In the genomic region with DNA sequence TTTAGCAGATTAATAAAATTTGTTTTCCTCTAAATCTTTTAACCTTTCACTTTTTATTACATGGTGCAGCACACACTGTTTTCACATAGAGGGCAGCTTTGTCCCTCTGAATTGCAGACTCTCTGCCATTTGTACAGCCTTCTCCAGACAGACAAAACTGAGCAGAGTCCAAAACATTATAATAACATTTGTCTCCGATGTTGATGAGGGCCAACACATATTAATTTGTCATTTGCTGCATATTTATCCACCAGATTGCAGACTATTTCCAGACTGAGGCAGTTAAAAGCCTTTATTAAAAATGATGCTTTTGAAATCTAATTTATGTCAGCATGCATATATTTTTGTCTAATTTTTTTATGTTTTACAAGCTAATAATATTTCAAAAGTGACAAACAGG, we compare ENCODE assay signal across 12 cellular contexts.
DNase-seq lines count a peak whose midpoint lies in the region; ATAC-seq, FAIRE-seq and TF ChIP-seq lines count a peak whose summit lies in the region.
"Had no signal": no experiment of that assay in that cellular context is flagged by ENCODE, and none has a peak within 500 bp of the region (broad histone marks: within the 10 kb centered on the region; RNA-seq: fewer than 3 reads in every experiment).

No MANE protein-coding gene starts in this region.

- no peaks in the 10 kb centered on the region for H3K4me1 ChIP-seq in left ventricle myocardium inferior
- no peaks in the 10 kb centered on the region for H3K4me1 ChIP-seq in CD8-positive, alpha-beta T cell (ENCODE audit: insufficient read depth, low read length)
- H3K4me1 ChIP-seq: BLaER1 had no signal

- H3K9me3 Mint-ChIP-seq in type B pancreatic cell, result peaks cover 6% of the 10 kb centered on the region
- no peaks in the 10 kb centered on the region for H3K9me3 Mint-ChIP-seq in CD8-positive, alpha-beta T cell
- H3K9me3 Mint-ChIP-seq in natural killer cell, result peaks cover 3 to 4% of the 10 kb centered on the region in 2 donors

- DNase-seq in left ventricle myocardium inferior (no peak), Right ventricle myocardium superior (no peak), SK-N-DZ (ENCODE audit: low spot score) (peak; percentile 39), frontal cortex (ENCODE audit: low spot score in 2 of 2) (peak in 1 of 2 donors; percentile 6), type B pancreatic cell (ENCODE audit: extremely low spot score, unreplicated experiment) (no peak), natural killer cell (no peak)
- no peak for DNase-seq in stimulated activated CD4-positive, alpha-beta T cell treated with anti-CD3 and anti-CD28 coated beads, Interleukin-4, amount 100 ng/mL, for 24 hours
- DNase-seq in CD8-positive, alpha-beta T cell, result no peak
- DNase-seq: T-cell had no signal

- no peak overlapping the region for H3K27ac ChIP-seq in left ventricle myocardium inferior (replicated peaks)
- no peak overlapping the region for H3K27ac ChIP-seq in CD8-positive, alpha-beta T cell (ENCODE audit: low read depth, low read length)
- H3K27ac ChIP-seq: BLaER1, neutrophil had no signal

- H3K9me3 ChIP-seq in left ventricle myocardium inferior (replicated peaks), result no peaks in the 10 kb centered on the region
- H3K9me3 ChIP-seq in CD8-positive, alpha-beta T cell (ENCODE audit: low read length), result no peaks in the 10 kb centered on the region
- H3K9me3 ChIP-seq: BLaER1, neutrophil had no signal

- H3K4me1 Mint-ChIP-seq in type B pancreatic cell (ENCODE audit: unreplicated experiment) (no peaks in the 10 kb centered on the region), natural killer cell (no peaks in the 10 kb centered on the region)
- no peaks in the 10 kb centered on the region for H3K4me1 Mint-ChIP-seq in CD8-positive, alpha-beta T cell (ENCODE audit: low read depth)
- H3K4me1 Mint-ChIP-seq: T-cell had no signal

- intact Hi-C loops in left ventricle myocardium inferior (cut with micrococcal nuclease) (no loop called here), Right ventricle myocardium superior (cut with DNase I) (no loop called here), natural killer cell (cut with micrococcal nuclease) (no loop called here)
- intact Hi-C loops in CD8-positive, alpha-beta T cell (cut with DNase I, micrococcal nuclease), result no loop called here

- FAIRE-seq in frontal cortex (lab: Jason Lieb, UNC), result peak; percentile 8
- FAIRE-seq: K562 had no signal

- H3K27me3 Mint-ChIP-seq in type B pancreatic cell, result no peaks in the 10 kb centered on the region
- H3K27me3 Mint-ChIP-seq in CD8-positive, alpha-beta T cell (ENCODE audit: low read depth), result no peaks in the 10 kb centered on the region
- no peaks in the 10 kb centered on the region for H3K27me3 Mint-ChIP-seq in natural killer cell (ENCODE audit: low read depth in 2 of 2)
- H3K27me3 Mint-ChIP-seq: T-cell had no signal

- CTCF ChIA-PET in CD8-positive, alpha-beta T cell (lab: Charles Lee), result no interaction called here

- no peaks in the 10 kb centered on the region for H3K27me3 ChIP-seq in left ventricle myocardium inferior (ENCODE audit: low read depth)
- H3K27me3 ChIP-seq in CD8-positive, alpha-beta T cell (ENCODE audit: insufficient read depth, low read length), result no peaks in the 10 kb centered on the region
- H3K27me3 ChIP-seq: BLaER1, neutrophil had no signal

- H3K36me3 ChIP-seq in left ventricle myocardium inferior, result no peaks in the 10 kb centered on the region
- H3K36me3 ChIP-seq in CD8-positive, alpha-beta T cell (ENCODE audit: insufficient read depth, low read length), result no peaks in the 10 kb centered on the region
- H3K36me3 ChIP-seq: BLaER1, neutrophil had no signal

- H3K36me3 Mint-ChIP-seq in type B pancreatic cell, result no peaks in the 10 kb centered on the region
- H3K36me3 Mint-ChIP-seq in CD8-positive, alpha-beta T cell, result no peaks in the 10 kb centered on the region
- no peaks in the 10 kb centered on the region for H3K36me3 Mint-ChIP-seq in natural killer cell
- H3K36me3 Mint-ChIP-seq: T-cell had no signal

- no peak overlapping the region for H3K27ac Mint-ChIP-seq in type B pancreatic cell
- H3K27ac Mint-ChIP-seq in CD8-positive, alpha-beta T cell, result no peak overlapping the region
- no peak overlapping the region for H3K27ac Mint-ChIP-seq in natural killer cell
- H3K27ac Mint-ChIP-seq: T-cell had no signal

- H3K4me3 ChIP-seq in left ventricle myocardium inferior, result no peak overlapping the region
- no peak overlapping the region for H3K4me3 ChIP-seq in CD8-positive, alpha-beta T cell (ENCODE audit: low read depth, low read length)
- H3K4me3 ChIP-seq: BLaER1, K562 had no signal

- peak; percentile 46 for TF ChIP-seq CTCF in left ventricle myocardium inferior (IDR thresholded peaks at IDR 0.05; ENCODE audit: borderline replicate concordance)
- TF ChIP-seq CTCF in type B pancreatic cell (conservative IDR thresholded peaks at IDR 0.05), result peak; percentile 72
- TF ChIP-seq CTCF in CD8-positive, alpha-beta T cell (IDR thresholded peaks at IDR 0.05), result no peak
- TF ChIP-seq CTCF in natural killer cell (IDR thresholded peaks at IDR 0.05), result no peak

- ATAC-seq in Right ventricle myocardium superior (ENCODE audit: poor library complexity) (no peak), natural killer cell (no peak)
- no peak for ATAC-seq in CD8-positive, alpha-beta T cell
- ATAC-seq: K562, T-cell had no signal

- POLR2A ChIA-PET in CD8-positive, alpha-beta T cell (lab: Charles Lee), result no interaction called here

- no peak overlapping the region for H3K4me3 Mint-ChIP-seq in type B pancreatic cell
- no peak overlapping the region for H3K4me3 Mint-ChIP-seq in CD8-positive, alpha-beta T cell
- H3K4me3 Mint-ChIP-seq in natural killer cell, result no peak overlapping the region
- H3K4me3 Mint-ChIP-seq: T-cell had no signal

Comparison
In these comparisons a context has a peak if more than half of its experiments do, and no peak if none do; other contexts are left out.
1. CTCF ChIP-seq: peak in left ventricle myocardium inferior (single experiment) and type B pancreatic cell (single experiment); none in CD8-positive, alpha-beta T cell (single experiment) and natural killer cell (single experiment).